Comparison of ENCODE assay signal across 1 cellular context in the genomic region with DNA sequence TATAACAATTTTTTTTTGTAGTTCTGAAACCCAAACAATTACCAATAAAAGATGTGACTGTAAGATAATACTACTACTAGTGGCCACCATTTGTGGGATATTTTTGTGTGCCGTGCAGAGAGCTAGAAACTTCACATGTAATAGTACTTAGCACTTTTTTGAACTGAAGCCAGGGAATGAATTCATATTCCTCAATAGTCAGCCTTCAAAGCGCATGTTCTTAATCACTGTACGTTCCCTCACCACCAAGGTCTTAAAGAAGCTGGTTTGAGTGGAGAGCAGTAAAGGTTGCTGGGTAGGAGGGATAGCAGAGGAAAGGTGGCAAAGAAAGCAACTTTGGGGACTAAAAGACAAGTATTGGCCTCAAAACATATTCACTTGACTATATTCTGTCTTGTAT.
A peak's percentile ranks its signal among the peaks of the same experiment; 100 is the strongest.
TF ChIP-seq lines count a peak whose summit lies in the region.

No MANE protein-coding gene starts in this region.

TF ChIP-seq in SK-N-SH, 30 proteins besides CTCF, POLR2A, EP300 and RAD21 (continued from another document):
- TF ChIP-seq MAX (IDR thresholded peaks at IDR 0.05; ENCODE audit: low read depth): no peak
- TF ChIP-seq USF1 (IDR thresholded peaks at IDR 0.05; ENCODE audit: borderline replicate concordance, low read depth): no peak
- TF ChIP-seq NFIC (IDR thresholded peaks at IDR 0.05; ENCODE audit: borderline replicate concordance): peak; percentile 28; the same call in 1 of the 2 replicates
TF ChIP-seq in SK-N-SH: peak in this region for 1.
